25 cellular contexts compared by ENCODE assay signal in genomic region chr1:156196445-156196844, GRCh38. TPM values are rescaled to one million over a fixed set of nuclear protein-coding genes. Genes with fewer than 3 reads are reported as not detected.
DNase-seq lines count a peak whose midpoint lies in the region; ATAC-seq and TF ChIP-seq lines count a peak whose summit lies in the region.
"Had no signal": no experiment of that assay in that cellular context is flagged by ENCODE, and none has a peak within 500 bp of the region (broad histone marks: within the 10 kb centered on the region; RNA-seq: fewer than 3 reads in every experiment).

No MANE protein-coding gene starts in this region.

- no peaks in the 10 kb centered on the region for H3K9me3 Mint-ChIP-seq in activated T-helper 1 cell treated with anti-CD3 and anti-CD28 coated beads, Interleukin-12 subunit alpha, Interleukin-12 subunit beta, Interleukin-2, Interleukin-4 antibody, amounts not matched to agents 30 ng/mL and 10 ng/mL and 1 ng/mL, durations not matched to agents 14 hours and 24 hours and 36 hours
- no peaks in the 10 kb centered on the region for H3K9me3 Mint-ChIP-seq in type B pancreatic cell
- H3K9me3 Mint-ChIP-seq: nephron progenitor cell had no signal

- H3K4me1 ChIP-seq in heart right ventricle: peaks cover 0 to 53% (median 45%) of the 10 kb centered on the region in 9 donors
- peaks cover 6% of the 10 kb centered on the region for H3K4me1 ChIP-seq in right cardiac atrium (ENCODE audit: control insufficient read depth, insufficient read depth, low read length)
- no peaks in the 10 kb centered on the region for H3K4me1 ChIP-seq in breast epithelium

- no peaks in the 10 kb centered on the region for H3K27me3 ChIP-seq in heart right ventricle
- no peaks in the 10 kb centered on the region for H3K27me3 ChIP-seq in right cardiac atrium (ENCODE audit: control insufficient read depth, insufficient read depth)
- H3K27me3 ChIP-seq in breast epithelium: no peaks in the 10 kb centered on the region
- H3K27me3 ChIP-seq: esophagus muscularis mucosa, gastrocnemius medialis, tibial nerve had no signal

- 53 to 56% methylated on average over 2 of the region's 2 CpGs for WGBS in heart right ventricle, 2 donors
- WGBS in right cardiac atrium: 64% methylated on average over 2 of the region's 2 CpGs

- peaks cover 75% of the 10 kb centered on the region for H3K4me1 Mint-ChIP-seq in activated T-helper 1 cell treated with anti-CD3 and anti-CD28 coated beads, Interleukin-12 subunit alpha, Interleukin-12 subunit beta, Interleukin-2, Interleukin-4 antibody, amounts not matched to agents 30 ng/mL and 10 ng/mL and 1 ng/mL, durations not matched to agents 14 hours and 24 hours and 36 hours (ENCODE audit: low read depth)
- H3K4me1 Mint-ChIP-seq in type B pancreatic cell (ENCODE audit: unreplicated experiment): peaks cover 19% of the 10 kb centered on the region

- H3K27ac ChIP-seq in heart right ventricle (peak overlapping the region in 7 of 10 donors; percentile 2 to 57 (median 31)), right cardiac atrium (ENCODE audit: low read length) (no peak overlapping the region), breast epithelium (no peak overlapping the region)
- H3K27ac ChIP-seq: esophagus muscularis mucosa, KMS-11, skin epidermis, tibial nerve, VCaP had no signal

- intact Hi-C loops in heart right ventricle (cut with DNase I): loop anchor here in 1 of 10 donors (5.0 kb wide), 1 partner anchor 39 kb away; no protein-coding TSS in a partner anchor
- intact Hi-C loops in right cardiac atrium (cut with DNase I): no loop called here
- intact Hi-C loops in activated T-helper 1 cell treated with anti-CD3 and anti-CD28 coated beads, Interleukin-12 subunit alpha, Interleukin-12 subunit beta, Interleukin-2, Interleukin-4 antibody, amounts not matched to agents 30 ng/mL and 10 ng/mL and 1 ng/mL, durations not matched to agents 14 hours and 24 hours and 36 hours (cut with micrococcal nuclease): loop anchor here (5.0 to 10.0 kb wide), 3 partner anchors 306 to 548 kb away; partner anchors contain the start of genes GON4L, MEF2D, MRPL24 and SYT11
- intact Hi-C loops in breast epithelium (cut with DNase I; ENCODE audit: low total_unique reads): no loop called here

- H3K27ac Mint-ChIP-seq in activated T-helper 1 cell treated with anti-CD3 and anti-CD28 coated beads, Interleukin-12 subunit alpha, Interleukin-12 subunit beta, Interleukin-2, Interleukin-4 antibody, amounts not matched to agents 30 ng/mL and 10 ng/mL and 1 ng/mL, durations not matched to agents 14 hours and 24 hours and 36 hours: peak overlapping the region; percentile 84
- no peak overlapping the region for H3K27ac Mint-ChIP-seq in type B pancreatic cell
- H3K27ac Mint-ChIP-seq: nephron progenitor cell had no signal

- H3K4me3 ChIP-seq in heart right ventricle (no peak overlapping the region), right cardiac atrium (ENCODE audit: low read length) (no peak overlapping the region), breast epithelium (no peak overlapping the region)
- H3K4me3 ChIP-seq: esophagus muscularis mucosa, gastrocnemius medialis, skin epidermis, tibial nerve had no signal

- TF ChIP-seq CTCF in heart right ventricle (IDR thresholded peaks at IDR 0.05) (no peak), type B pancreatic cell (conservative IDR thresholded peaks at IDR 0.05) (no peak), breast epithelium (IDR thresholded peaks at IDR 0.05) (no peak)

- peaks cover 50% of the 10 kb centered on the region for H3K36me3 Mint-ChIP-seq in activated T-helper 1 cell treated with anti-CD3 and anti-CD28 coated beads, Interleukin-12 subunit alpha, Interleukin-12 subunit beta, Interleukin-2, Interleukin-4 antibody, amounts not matched to agents 30 ng/mL and 10 ng/mL and 1 ng/mL, durations not matched to agents 14 hours and 24 hours and 36 hours (ENCODE audit: low read depth)
- peaks cover 15% of the 10 kb centered on the region for H3K36me3 Mint-ChIP-seq in type B pancreatic cell

- H3K36me3 ChIP-seq in heart right ventricle (peaks cover 0 to 45% (median 14%) of the 10 kb centered on the region in 9 donors), breast epithelium (no peaks in the 10 kb centered on the region)

- TF ChIP-seq POLR2A in breast epithelium (IDR thresholded peaks at IDR 0.05): no peak

- no peaks in the 10 kb centered on the region for H3K9me3 ChIP-seq in heart right ventricle
- no peaks in the 10 kb centered on the region for H3K9me3 ChIP-seq in right cardiac atrium (ENCODE audit: control insufficient read depth, low read length)
- H3K9me3 ChIP-seq in breast epithelium: no peaks in the 10 kb centered on the region
- H3K9me3 ChIP-seq: esophagus muscularis mucosa, gastrocnemius medialis, tibial nerve had no signal

- H3K4me3 Mint-ChIP-seq in activated T-helper 1 cell treated with anti-CD3 and anti-CD28 coated beads, Interleukin-12 subunit alpha, Interleukin-12 subunit beta, Interleukin-2, Interleukin-4 antibody, amounts not matched to agents 30 ng/mL and 10 ng/mL and 1 ng/mL, durations not matched to agents 14 hours and 24 hours and 36 hours: peak overlapping the region; percentile 94
- peak overlapping the region; percentile 66 for H3K4me3 Mint-ChIP-seq in type B pancreatic cell

- ATAC-seq in heart right ventricle (no peak), right cardiac atrium (no peak), left lobe of liver (peak; percentile 69)
- ATAC-seq: gastrocnemius medialis; HCT116; stimulated activated naive CD8-positive, alpha-beta T cell treated with anti-CD3 and anti-CD28 coated beads, Interleukin-15, Interleukin-2, amounts not matched to agents 100 U/mL and 50 U/mL, for 24 hours had no signal

- no peak for DNase-seq in heart right ventricle
- no peak for DNase-seq in right cardiac atrium
- no peak for DNase-seq in activated T-helper 1 cell treated with anti-CD3 and anti-CD28 coated beads, Interleukin-12 subunit alpha, Interleukin-12 subunit beta, Interleukin-2, Interleukin-4 antibody, amounts not matched to agents 30 ng/mL and 10 ng/mL and 1 ng/mL, durations not matched to agents 14 hours and 24 hours and 36 hours (ENCODE audit: low spot score)
- peak; percentile 93 for DNase-seq in left lobe of liver (ENCODE audit: low spot score)
- DNase-seq in type B pancreatic cell (ENCODE audit: extremely low spot score, unreplicated experiment): no peak
- no peak for DNase-seq in HUDEP-2 (lab: John Stamatoyannopoulos, UW; ENCODE audit: unreplicated experiment in 76 of 76)
- DNase-seq in breast epithelium (ENCODE audit: low spot score in 2 of 2): no peak
- DNase-seq: effector memory CD4-positive, alpha-beta T cell; gastrocnemius medialis; mesenchymal stem cell; NCI-H1048; NCI-H187 treated with DMSO at 0.1 percent for 48 hours; NCI-H748 treated with DMSO at 0.1 percent for 48 hours; nephron progenitor cell; OCI-M1; Right ventricle myocardium superior; stimulated activated CD4-positive, alpha-beta T cell treated with anti-CD3 and anti-CD28 coated beads, Interleukin-2, amount 100 ng/mL, for 24 hours; stimulated activated naive CD8-positive, alpha-beta T cell treated with anti-CD3 and anti-CD28 coated beads, Interleukin-15, Interleukin-2, amounts not matched to agents 100 U/mL and 50 U/mL, for 24 hours had no signal

- H3K27me3 Mint-ChIP-seq in activated T-helper 1 cell treated with anti-CD3 and anti-CD28 coated beads, Interleukin-12 subunit alpha, Interleukin-12 subunit beta, Interleukin-2, Interleukin-4 antibody, amounts not matched to agents 30 ng/mL and 10 ng/mL and 1 ng/mL, durations not matched to agents 14 hours and 24 hours and 36 hours (ENCODE audit: insufficient read depth): no peaks in the 10 kb centered on the region
- no peaks in the 10 kb centered on the region for H3K27me3 Mint-ChIP-seq in type B pancreatic cell

RNA-seq across cellular contexts. Expression of gene SLC25A44, which starts 2.5 kb away (rescaled TPM):
- 10 to 100 TPM; 15.4 to 26.0 (median 20.1) TPM for total RNA-seq in heart right ventricle
- 10 to 100 TPM in 1 of 2 donors, 1 to 10 TPM in 1; 7.0 to 15.8 TPM for polyA plus RNA-seq in heart right ventricle
- total RNA-seq in right cardiac atrium: 10 to 100 TPM; 14.2 to 21.5 (median 15.7) TPM
- polyA plus RNA-seq in right cardiac atrium: 8.6 TPM
- 67.6 and 79.3 TPM in 2 replicates for total RNA-seq in activated T-helper 1 cell treated with anti-CD3 and anti-CD28 coated beads, Interleukin-12 subunit alpha, Interleukin-12 subunit beta, Interleukin-2, Interleukin-4 antibody, amounts not matched to agents 30 ng/mL and 10 ng/mL and 1 ng/mL, durations not matched to agents 14 hours and 24 hours and 36 hours
- total RNA-seq in left lobe of liver: 25.4 TPM
- total RNA-seq in type B pancreatic cell (ENCODE audit: low replicate concordance): 18.6 and 21.8 TPM in 2 replicates
- total RNA-seq in breast epithelium: 10 to 100 TPM; 10.7 to 23.7 (median 13.8) TPM

RNA-seq across cellular contexts. Expression of gene PMF1, which starts 16.4 kb away (rescaled TPM):
- total RNA-seq in heart right ventricle (10 to 100 TPM; 55.9 to 87.3 (median 66.4) TPM), right cardiac atrium (10 to 100 TPM; 55.3 to 62.9 (median 59.5) TPM), left lobe of liver (26.6 TPM), type B pancreatic cell (ENCODE audit: low replicate concordance) (56.1 and 62.0 TPM in 2 replicates), breast epithelium (10 to 100 TPM; 41.4 to 75.2 (median 60.3) TPM)
- polyA plus RNA-seq in heart right ventricle (100 to 1,000 TPM in 1 of 2 donors, 10 to 100 TPM in 1; 92.0 to 122 TPM), right cardiac atrium (93.6 TPM)
- total RNA-seq in activated T-helper 1 cell treated with anti-CD3 and anti-CD28 coated beads, Interleukin-12 subunit alpha, Interleukin-12 subunit beta, Interleukin-2, Interleukin-4 antibody, amounts not matched to agents 30 ng/mL and 10 ng/mL and 1 ng/mL, durations not matched to agents 14 hours and 24 hours and 36 hours: 105 and 111 TPM in 2 replicates

RNA-seq across cellular contexts. Expression of gene SEMA4A, which starts 43.1 kb away (rescaled TPM):
- total RNA-seq in heart right ventricle: 1 to 10 TPM in 9 of 10 donors, under 1 TPM in 1; 0.98 to 6.8 (median 1.8) TPM
- polyA plus RNA-seq in heart right ventricle: 1 to 10 TPM; 1.1 to 2.0 TPM
- total RNA-seq in right cardiac atrium: 1 to 10 TPM; 2.3 to 3.4 (median 2.7) TPM
- 3.7 TPM for polyA plus RNA-seq in right cardiac atrium
- total RNA-seq in activated T-helper 1 cell treated with anti-CD3 and anti-CD28 coated beads, Interleukin-12 subunit alpha, Interleukin-12 subunit beta, Interleukin-2, Interleukin-4 antibody, amounts not matched to agents 30 ng/mL and 10 ng/mL and 1 ng/mL, durations not matched to agents 14 hours and 24 hours and 36 hours: 8.8 and 9.0 TPM in 2 replicates
- total RNA-seq in left lobe of liver: 0.88 TPM
- 7.1 and 12.9 TPM in 2 replicates for total RNA-seq in type B pancreatic cell (ENCODE audit: low replicate concordance)
- total RNA-seq in breast epithelium: 10 to 100 TPM in 1 of 3 donors, 1 to 10 TPM in 2; 1.4 to 21.5 (median 9.2) TPM

RNA-seq across cellular contexts. Expression of gene BGLAP, which starts 45.5 kb away (rescaled TPM):
- total RNA-seq in heart right ventricle (under 1 TPM in 7 of 10 donors, not detected in 3; 0.30 to 0.85 (median 0.52) TPM), right cardiac atrium (under 1 TPM in 3 of 4 donors, not detected in 1; 0.54 to 0.92 (median 0.66) TPM), left lobe of liver (1.8 TPM), type B pancreatic cell (ENCODE audit: low replicate concordance) (0.64 and 3.1 TPM in 2 replicates), breast epithelium (1 to 10 TPM in 1 of 3 donors, under 1 TPM in 2; 0.32 to 2.9 (median 0.98) TPM)
- polyA plus RNA-seq in heart right ventricle (1 to 10 TPM in 1 of 2 donors, under 1 TPM in 1; 0.39 to 1.3 TPM), right cardiac atrium (0.45 TPM)
- 1.8 and 2.5 TPM in 2 replicates for total RNA-seq in activated T-helper 1 cell treated with anti-CD3 and anti-CD28 coated beads, Interleukin-12 subunit alpha, Interleukin-12 subunit beta, Interleukin-2, Interleukin-4 antibody, amounts not matched to agents 30 ng/mL and 10 ng/mL and 1 ng/mL, durations not matched to agents 14 hours and 24 hours and 36 hours
- total RNA-seq: gastrocnemius medialis, kidney epithelial cell had no signal

RNA-seq across cellular contexts. Expression of gene PAQR6, which starts 51.4 kb away (rescaled TPM):
- 1 to 10 TPM in 2 of 10 donors, under 1 TPM in 8; 0.44 to 1.2 (median 0.77) TPM for total RNA-seq in heart right ventricle
- 1 to 10 TPM in 1 of 2 donors, under 1 TPM in 1; 0.39 to 1.5 TPM for polyA plus RNA-seq in heart right ventricle
- 1 to 10 TPM in 2 of 4 donors, under 1 TPM in 2; 0.68 to 1.5 (median 0.95) TPM for total RNA-seq in right cardiac atrium
- polyA plus RNA-seq in right cardiac atrium: 1.3 TPM
- total RNA-seq in activated T-helper 1 cell treated with anti-CD3 and anti-CD28 coated beads, Interleukin-12 subunit alpha, Interleukin-12 subunit beta, Interleukin-2, Interleukin-4 antibody, amounts not matched to agents 30 ng/mL and 10 ng/mL and 1 ng/mL, durations not matched to agents 14 hours and 24 hours and 36 hours: 5.0 and 5.2 TPM in 2 replicates
- total RNA-seq in left lobe of liver: 3.3 TPM
- total RNA-seq in type B pancreatic cell (ENCODE audit: low replicate concordance): 9.2 and 19.0 TPM in 2 replicates
- total RNA-seq in breast epithelium: 1 to 10 TPM; 1.8 to 3.9 (median 2.5) TPM

Comparison
In these comparisons a context has a peak if more than half of its experiments do, and no peak if none do; other contexts are left out.
1. H3K27ac ChIP-seq: peak in heart right ventricle (7 of 10); none in right cardiac atrium (single experiment) and breast epithelium (0 of 2).